In the genomic region with DNA sequence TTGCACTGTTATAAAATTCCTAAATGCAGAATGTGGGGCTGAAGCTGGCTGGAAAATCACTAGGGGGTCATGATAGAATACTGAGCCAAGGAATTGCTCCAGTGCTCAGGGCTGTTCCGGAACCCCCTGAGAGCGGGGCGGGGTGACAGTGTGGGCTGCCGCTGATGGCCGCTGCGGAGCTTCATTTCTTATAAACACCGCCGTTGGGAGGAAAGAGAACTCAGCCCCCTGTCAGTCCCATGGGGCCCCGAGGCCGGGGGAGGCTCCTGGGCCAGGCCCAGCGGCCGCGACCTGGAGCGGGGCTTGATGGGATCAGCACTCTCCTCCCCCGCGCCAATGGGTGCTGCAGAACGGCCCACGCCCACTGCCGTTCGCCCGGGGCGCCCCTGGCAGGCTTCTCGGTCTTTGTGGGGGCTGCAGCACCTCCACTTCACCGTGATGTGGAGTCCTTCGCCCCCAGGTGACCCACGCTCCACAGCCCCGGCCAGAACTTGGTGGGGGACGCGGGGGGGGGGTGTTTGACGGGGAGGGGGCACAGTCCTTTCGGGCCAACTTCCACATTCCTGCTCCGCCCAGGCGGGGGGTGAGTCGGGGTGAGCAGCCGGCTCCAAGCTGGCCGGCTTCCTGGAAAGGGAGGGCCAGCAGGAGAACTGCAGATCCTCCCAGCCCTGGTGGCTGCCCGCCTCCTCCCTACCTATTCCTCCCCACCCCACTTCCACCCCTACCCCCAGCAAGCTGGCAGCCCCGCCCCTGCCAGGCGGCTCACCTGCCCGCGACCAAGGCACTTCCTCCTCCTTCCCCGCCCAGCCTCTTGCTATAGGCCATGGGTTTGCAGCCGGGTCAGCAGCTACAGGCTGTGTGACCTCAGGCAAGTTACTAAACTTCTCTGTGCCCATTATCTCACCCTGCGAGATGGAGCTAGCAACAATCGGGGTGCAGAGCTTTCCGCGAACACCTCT, we compare ENCODE assay signal across 8 cellular contexts. TPM values are rescaled to one million over a fixed set of nuclear protein-coding genes. Genes with fewer than 3 reads are reported as not detected.
DNase-seq lines count a peak whose midpoint lies in the region; ATAC-seq and TF ChIP-seq lines count a peak whose summit lies in the region.

No MANE protein-coding gene starts in this region.

- H3K27ac ChIP-seq in BLaER1 (peak overlapping the region; percentile 82), ectodermal cell (ENCODE audit: insufficient read depth, low read depth, low read length, poor library complexity, severe bottlenecking) (no peak overlapping the region), lower lobe of right lung (peak overlapping the region; percentile 98)

- no peaks in the 10 kb centered on the region for H4K20me1 ChIP-seq in BLaER1

- DNase-seq in NCI-H82 (lab: John Stamatoyannopoulos, UW) (peak; percentile 82), lower lobe of right lung (peak; percentile 97)
- DNase-seq in activated CD4-positive, alpha-beta memory T cell treated with anti-CD3 and anti-CD28 coated beads, Interleukin-2, amount 10 ng/mL, durations not matched to agents 7 days and 5 days = peak; percentile 94
- peak; percentile 66 to 86 (median 70) for DNase-seq in stimulated activated CD4-positive, alpha-beta T cell treated with anti-CD3 and anti-CD28 coated beads, TNF-alpha, amount 100 ng/mL, for 24 hours (ENCODE audit: low read depth in 3 of 3)

- no peaks in the 10 kb centered on the region for H3K9me3 Mint-ChIP-seq in activated CD4-positive, alpha-beta memory T cell treated with anti-CD3 and anti-CD28 coated beads, Interleukin-2, amount 10 ng/mL, durations not matched to agents 7 days and 5 days

- H3K9me3 ChIP-seq in BLaER1 (no peaks in the 10 kb centered on the region), ectodermal cell (ENCODE audit: control insufficient read depth, low read length) (no peaks in the 10 kb centered on the region), lower lobe of right lung (no peaks in the 10 kb centered on the region)

- POLR2A ChIA-PET in activated CD4-positive, alpha-beta memory T cell treated with anti-CD3 and anti-CD28 coated beads, Interleukin-2, amount 10 ng/mL, durations not matched to agents 7 days and 5 days (lab: Charles Lee) = interaction anchor here (0.6 to 33.4 kb wide), 21 partner anchors 11 to 333 kb away, joined by 3 to 1155 read pairs (median 7); a partner anchor contains a TSS

- peak overlapping the region; percentile 72 for H3K4me3 ChIP-seq in BLaER1
- peak overlapping the region; percentile 72 for H3K4me3 ChIP-seq in ectodermal cell (ENCODE audit: insufficient read depth, low read depth, low read length)
- peak overlapping the region; percentile 80 for H3K4me3 ChIP-seq in lower lobe of right lung

- 0 to 1% methylated on average over 47 of the region's 47 CpGs for WGBS in ectodermal cell, 2 experiments

- H3K36me3 ChIP-seq in BLaER1 (no peaks in the 10 kb centered on the region), ectodermal cell (ENCODE audit: control insufficient read depth, insufficient read depth, low read length) (no peaks in the 10 kb centered on the region), lower lobe of right lung (no peaks in the 10 kb centered on the region)

- peaks cover 78% of the 10 kb centered on the region for H3K4me1 Mint-ChIP-seq in activated CD4-positive, alpha-beta memory T cell treated with anti-CD3 and anti-CD28 coated beads, Interleukin-2, amount 10 ng/mL, durations not matched to agents 7 days and 5 days

- peak overlapping the region; percentile 96 for H3K4me3 Mint-ChIP-seq in activated CD4-positive, alpha-beta memory T cell treated with anti-CD3 and anti-CD28 coated beads, Interleukin-2, amount 10 ng/mL, durations not matched to agents 7 days and 5 days

- H3K27me3 Mint-ChIP-seq in activated CD4-positive, alpha-beta memory T cell treated with anti-CD3 and anti-CD28 coated beads, Interleukin-2, amount 10 ng/mL, durations not matched to agents 7 days and 5 days = no peaks in the 10 kb centered on the region

- ATAC-seq in GM19351 (IDR thresholded peaks at IDR 0.05; ENCODE audit: unreplicated experiment) (peak; percentile 41), HG03520 (IDR thresholded peaks at IDR 0.05; ENCODE audit: unreplicated experiment) (peak; percentile 35), lower lobe of right lung (peak; percentile 85 to 91)

- H3K27ac Mint-ChIP-seq in activated CD4-positive, alpha-beta memory T cell treated with anti-CD3 and anti-CD28 coated beads, Interleukin-2, amount 10 ng/mL, durations not matched to agents 7 days and 5 days = peak overlapping the region; percentile 91

- CTCF ChIA-PET in activated CD4-positive, alpha-beta memory T cell treated with anti-CD3 and anti-CD28 coated beads, Interleukin-2, amount 10 ng/mL, durations not matched to agents 7 days and 5 days (lab: Charles Lee) = interaction anchor here (0.6 to 12.6 kb wide), 22 partner anchors 8 to 324 kb away, joined by 3 to 333 read pairs (median 4); no protein-coding TSS in a partner anchor

- intact Hi-C loops in lower lobe of right lung (cut with DNase I) = no loop called here

- peak overlapping the region; percentile 78 for H3K9ac ChIP-seq in BLaER1

- H3K27me3 ChIP-seq in BLaER1 (no peaks in the 10 kb centered on the region), ectodermal cell (ENCODE audit: control insufficient read depth, insufficient read depth, low read length, poor library complexity, severe bottlenecking) (peaks cover 46% of the 10 kb centered on the region), lower lobe of right lung (ENCODE audit: low read depth) (no peaks in the 10 kb centered on the region)

- TF ChIP-seq CTCF in lower lobe of right lung (IDR thresholded peaks at IDR 0.05) = no peak

- H3K36me3 Mint-ChIP-seq in activated CD4-positive, alpha-beta memory T cell treated with anti-CD3 and anti-CD28 coated beads, Interleukin-2, amount 10 ng/mL, durations not matched to agents 7 days and 5 days (ENCODE audit: low read depth) = peaks cover 5% of the 10 kb centered on the region

- peaks cover 87% of the 10 kb centered on the region for H3K4me1 ChIP-seq in BLaER1
- peaks cover 7% of the 10 kb centered on the region for H3K4me1 ChIP-seq in ectodermal cell (ENCODE audit: control insufficient read depth, insufficient read depth, low read length)
- H3K4me1 ChIP-seq in lower lobe of right lung = peaks cover 60% of the 10 kb centered on the region

- H3K4me2 ChIP-seq in BLaER1 = peak overlapping the region; percentile 91

RNA-seq across cellular contexts. Expression of a gene that starts 5.4 kb away (rescaled TPM):
- 100 to 1,000 TPM; 231 to 239 TPM for total RNA-seq in activated CD4-positive, alpha-beta memory T cell treated with anti-CD3 and anti-CD28 coated beads, Interleukin-2, amount 10 ng/mL, durations not matched to agents 7 days and 5 days
- 3.3 TPM for polyA plus RNA-seq in ectodermal cell (2013, experiment 1 of 4)
- 2.8 TPM for polyA plus RNA-seq in ectodermal cell (2013, experiment 2 of 4)
- polyA plus RNA-seq in ectodermal cell (2013, experiment 3 of 4) = 3.3 TPM
- 4.1 TPM for polyA plus RNA-seq in ectodermal cell (2013, experiment 4 of 4)
- total RNA-seq in lower lobe of right lung = 81.2 TPM

RNA-seq across cellular contexts. Expression of a gene that starts 47.4 kb away (rescaled TPM):
- 1 to 10 TPM; 2.6 to 3.3 TPM for total RNA-seq in activated CD4-positive, alpha-beta memory T cell treated with anti-CD3 and anti-CD28 coated beads, Interleukin-2, amount 10 ng/mL, durations not matched to agents 7 days and 5 days
- not detected for polyA plus RNA-seq in ectodermal cell (2013, experiment 1 of 4)
- not detected for polyA plus RNA-seq in ectodermal cell (2013, experiment 2 of 4)
- not detected for polyA plus RNA-seq in ectodermal cell (2013, experiment 3 of 4)
- polyA plus RNA-seq in ectodermal cell (2013, experiment 4 of 4) = not detected
- total RNA-seq in lower lobe of right lung = not detected

Comparison
In these comparisons a context has a peak if more than half of its experiments do, and no peak if none do; other contexts are left out.
1. ATAC-seq: peak in every context shown above with its lines; median percentile 88 in lower lobe of right lung; 41 in GM19351; 35 in HG03520.